In the genomic region with DNA sequence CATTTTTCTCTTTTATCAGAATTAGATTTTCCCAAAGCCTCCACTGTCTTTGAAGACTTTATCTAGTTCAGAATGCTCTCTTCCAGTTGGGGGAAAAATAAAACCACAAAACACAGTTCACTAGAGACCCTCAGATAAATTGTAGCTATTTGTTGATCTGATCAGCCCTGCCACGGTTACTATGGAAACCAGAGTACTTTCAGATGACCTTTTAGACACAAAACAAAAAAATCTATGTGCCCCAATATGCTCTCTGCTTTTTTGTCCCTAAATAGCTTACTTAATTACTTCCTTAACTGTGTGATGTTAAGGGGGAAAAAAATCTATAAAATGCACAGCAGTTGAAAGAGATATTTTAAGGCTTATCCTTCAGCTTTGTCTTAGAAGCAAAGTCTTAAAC, we compare ENCODE assay signal across 1 cellular context.
TF ChIP-seq lines count a peak whose summit lies in the region.

No MANE protein-coding gene starts in this region.

TF ChIP-seq in SK-N-SH, 30 proteins besides CTCF, POLR2A, EP300 and RAD21 (continued from another document):
- TF ChIP-seq, protein P1, sequence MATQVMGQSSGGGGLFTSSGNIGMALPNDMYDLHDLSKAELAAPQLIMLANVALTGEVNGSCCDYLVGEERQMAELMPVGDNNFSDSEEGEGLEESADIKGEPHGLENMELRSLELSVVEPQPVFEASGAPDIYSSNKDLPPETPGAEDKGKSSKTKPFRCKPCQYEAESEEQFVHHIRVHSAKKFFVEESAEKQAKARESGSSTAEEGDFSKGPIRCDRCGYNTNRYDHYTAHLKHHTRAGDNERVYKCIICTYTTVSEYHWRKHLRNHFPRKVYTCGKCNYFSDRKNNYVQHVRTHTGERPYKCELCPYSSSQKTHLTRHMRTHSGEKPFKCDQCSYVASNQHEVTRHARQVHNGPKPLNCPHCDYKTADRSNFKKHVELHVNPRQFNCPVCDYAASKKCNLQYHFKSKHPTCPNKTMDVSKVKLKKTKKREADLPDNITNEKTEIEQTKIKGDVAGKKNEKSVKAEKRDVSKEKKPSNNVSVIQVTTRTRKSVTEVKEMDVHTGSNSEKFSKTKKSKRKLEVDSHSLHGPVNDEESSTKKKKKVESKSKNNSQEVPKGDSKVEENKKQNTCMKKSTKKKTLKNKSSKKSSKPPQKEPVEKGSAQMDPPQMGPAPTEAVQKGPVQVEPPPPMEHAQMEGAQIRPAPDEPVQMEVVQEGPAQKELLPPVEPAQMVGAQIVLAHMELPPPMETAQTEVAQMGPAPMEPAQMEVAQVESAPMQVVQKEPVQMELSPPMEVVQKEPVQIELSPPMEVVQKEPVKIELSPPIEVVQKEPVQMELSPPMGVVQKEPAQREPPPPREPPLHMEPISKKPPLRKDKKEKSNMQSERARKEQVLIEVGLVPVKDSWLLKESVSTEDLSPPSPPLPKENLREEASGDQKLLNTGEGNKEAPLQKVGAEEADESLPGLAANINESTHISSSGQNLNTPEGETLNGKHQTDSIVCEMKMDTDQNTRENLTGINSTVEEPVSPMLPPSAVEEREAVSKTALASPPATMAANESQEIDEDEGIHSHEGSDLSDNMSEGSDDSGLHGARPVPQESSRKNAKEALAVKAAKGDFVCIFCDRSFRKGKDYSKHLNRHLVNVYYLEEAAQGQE (IDR thresholded peaks at IDR 0.05; ENCODE audit: low read depth, low read length) = no peak
- no peak for TF ChIP-seq MEF2A (IDR thresholded peaks at IDR 0.05; ENCODE audit: borderline replicate concordance, low read depth)
- TF ChIP-seq GATA2 (CRISPR knock-in tag; IDR thresholded peaks at IDR 0.05) = no peak
